In the genomic region with DNA sequence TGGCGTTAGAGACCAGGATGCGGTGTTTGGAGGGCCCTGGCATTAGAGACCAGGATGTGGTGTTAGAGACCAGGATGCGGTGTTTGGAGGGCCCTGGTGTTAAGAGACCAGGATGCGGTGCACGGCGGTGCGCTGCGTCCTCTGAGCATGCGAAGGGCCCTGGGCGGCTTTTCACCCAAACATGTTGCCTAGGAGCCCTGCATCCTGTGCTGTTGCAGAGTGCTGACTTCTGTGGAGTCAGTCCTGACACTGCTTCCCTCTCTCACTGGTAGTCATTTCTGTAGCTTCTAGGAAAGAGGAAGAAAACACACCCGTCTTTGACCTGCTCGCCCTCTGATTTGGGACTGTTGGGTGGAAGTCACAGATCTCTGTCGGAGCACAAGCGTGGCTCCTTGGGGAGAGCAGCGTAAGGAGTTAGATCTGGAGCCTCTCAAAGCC, we compare ENCODE assay signal across 12 cellular contexts.
DNase-seq lines count a peak whose midpoint lies in the region; ATAC-seq and TF ChIP-seq lines count a peak whose summit lies in the region.
"Had no signal": no experiment of that assay in that cellular context is flagged by ENCODE, and none has a peak within 500 bp of the region (broad histone marks: within the 10 kb centered on the region; RNA-seq: fewer than 3 reads in every experiment).

No MANE protein-coding gene starts in this region.

- H3K36me3 ChIP-seq in colonic mucosa (no peaks in the 10 kb centered on the region), thyroid gland (no peaks in the 10 kb centered on the region)
- H3K36me3 ChIP-seq: uterus had no signal

- no peaks in the 10 kb centered on the region for H3K9me3 Mint-ChIP-seq in activated CD4-positive, alpha-beta T cell treated with anti-CD3 and anti-CD28 coated beads, Interleukin-2, amount 10 ng/mL, durations not matched to agents 7 days and 5 days
- no peaks in the 10 kb centered on the region for H3K9me3 Mint-ChIP-seq in dendritic cell treated with granulocyte-macrophage colony-stimulating factor and Interleukin-4, amounts not matched to agents 40 ng/mL and 50 ng/mL, for 4 days
- no peaks in the 10 kb centered on the region for H3K9me3 Mint-ChIP-seq in natural killer cell

- TF ChIP-seq POLR2A in NB4 (IDR thresholded peaks at IDR 0.05; ENCODE audit: extremely low read depth, insufficient read length), result no peak
- TF ChIP-seq POLR2A in thyroid gland (IDR thresholded peaks at IDR 0.05), result no peak

- CTCF ChIA-PET in activated CD4-positive, alpha-beta T cell treated with anti-CD3 and anti-CD28 coated beads, Interleukin-2, amount 10 ng/mL, durations not matched to agents 7 days and 5 days (lab: Charles Lee), result no interaction called here

- ATAC-seq in natural killer cell (peak; percentile 87 to 90 (median 88)), foreskin keratinocyte (no peak)
- ATAC-seq: esophagus mucosa had no signal

- H3K4me1 ChIP-seq in foreskin keratinocyte, result no peaks in the 10 kb centered on the region
- no peaks in the 10 kb centered on the region for H3K4me1 ChIP-seq in colonic mucosa
- no peaks in the 10 kb centered on the region for H3K4me1 ChIP-seq in thyroid gland

- H3K27me3 ChIP-seq in foreskin keratinocyte (peaks cover 23% of the 10 kb centered on the region), colonic mucosa (no peaks in the 10 kb centered on the region), thyroid gland (no peaks in the 10 kb centered on the region)
- H3K27me3 ChIP-seq: uterus had no signal

- H3K9ac ChIP-seq in colonic mucosa (ENCODE audit: low read depth in 2 of 2, low read length in 2 of 2), result no peak overlapping the region

- H3K4me3 Mint-ChIP-seq in activated CD4-positive, alpha-beta T cell treated with anti-CD3 and anti-CD28 coated beads, Interleukin-2, amount 10 ng/mL, durations not matched to agents 7 days and 5 days, result no peak overlapping the region
- peak overlapping the region; percentile 66 for H3K4me3 Mint-ChIP-seq in dendritic cell treated with granulocyte-macrophage colony-stimulating factor and Interleukin-4, amounts not matched to agents 40 ng/mL and 50 ng/mL, for 4 days
- H3K4me3 Mint-ChIP-seq in natural killer cell, result peak overlapping the region; percentile 87

- no peaks in the 10 kb centered on the region for H3K27me3 Mint-ChIP-seq in activated CD4-positive, alpha-beta T cell treated with anti-CD3 and anti-CD28 coated beads, Interleukin-2, amount 10 ng/mL, durations not matched to agents 7 days and 5 days
- peaks cover 32% of the 10 kb centered on the region for H3K27me3 Mint-ChIP-seq in dendritic cell treated with granulocyte-macrophage colony-stimulating factor and Interleukin-4, amounts not matched to agents 40 ng/mL and 50 ng/mL, for 4 days
- H3K27me3 Mint-ChIP-seq in natural killer cell (ENCODE audit: low read depth in 2 of 2), result no peaks in the 10 kb centered on the region

- WGBS in thyroid gland, 2 donors, result 85 to 90% methylated on average over 14 to 15 of the region's 15 CpGs

- peaks cover 3% of the 10 kb centered on the region for H3K36me3 Mint-ChIP-seq in activated CD4-positive, alpha-beta T cell treated with anti-CD3 and anti-CD28 coated beads, Interleukin-2, amount 10 ng/mL, durations not matched to agents 7 days and 5 days (ENCODE audit: low read depth)
- peaks cover 19% of the 10 kb centered on the region for H3K36me3 Mint-ChIP-seq in dendritic cell treated with granulocyte-macrophage colony-stimulating factor and Interleukin-4, amounts not matched to agents 40 ng/mL and 50 ng/mL, for 4 days (ENCODE audit: low read depth)
- no peaks in the 10 kb centered on the region for H3K36me3 Mint-ChIP-seq in natural killer cell

- H3K27ac Mint-ChIP-seq in activated CD4-positive, alpha-beta T cell treated with anti-CD3 and anti-CD28 coated beads, Interleukin-2, amount 10 ng/mL, durations not matched to agents 7 days and 5 days, result peak overlapping the region; percentile 81
- peak overlapping the region; percentile 89 for H3K27ac Mint-ChIP-seq in dendritic cell treated with granulocyte-macrophage colony-stimulating factor and Interleukin-4, amounts not matched to agents 40 ng/mL and 50 ng/mL, for 4 days
- H3K27ac Mint-ChIP-seq in natural killer cell, result peak overlapping the region; percentile 93 to 94

- H3K27ac ChIP-seq in foreskin keratinocyte (no peak overlapping the region), colonic mucosa (no peak overlapping the region), thyroid gland (no peak overlapping the region)
- H3K27ac ChIP-seq: uterus had no signal

- POLR2A ChIA-PET in activated CD4-positive, alpha-beta T cell treated with anti-CD3 and anti-CD28 coated beads, Interleukin-2, amount 10 ng/mL, durations not matched to agents 7 days and 5 days (lab: Charles Lee), result no interaction called here

- H3K4me1 Mint-ChIP-seq in activated CD4-positive, alpha-beta T cell treated with anti-CD3 and anti-CD28 coated beads, Interleukin-2, amount 10 ng/mL, durations not matched to agents 7 days and 5 days, result peaks cover 14% of the 10 kb centered on the region
- H3K4me1 Mint-ChIP-seq in dendritic cell treated with granulocyte-macrophage colony-stimulating factor and Interleukin-4, amounts not matched to agents 40 ng/mL and 50 ng/mL, for 4 days (ENCODE audit: low read depth), result peaks cover 57% of the 10 kb centered on the region
- H3K4me1 Mint-ChIP-seq in natural killer cell, result peaks cover 33 to 41% of the 10 kb centered on the region in 2 donors

- TF ChIP-seq CTCF in NB4 (IDR thresholded peaks at IDR 0.05; ENCODE audit: low read depth, low read length) (no peak), natural killer cell (IDR thresholded peaks at IDR 0.05) (no peak), foreskin keratinocyte (conservative IDR thresholded peaks at IDR 0.05) (no peak), colonic mucosa (IDR thresholded peaks at IDR 0.05) (no peak), thyroid gland (IDR thresholded peaks at IDR 0.05) (no peak)

- H3K9me3 ChIP-seq in colonic mucosa (no peaks in the 10 kb centered on the region), thyroid gland (no peaks in the 10 kb centered on the region)
- H3K9me3 ChIP-seq: uterus had no signal

- DNase-seq in activated CD4-positive, alpha-beta T cell treated with anti-CD3 and anti-CD28 coated beads, Interleukin-2, amount 10 ng/mL, durations not matched to agents 7 days and 5 days, result peak; percentile 39
- DNase-seq in activated CD4-positive, alpha-beta T cell treated with anti-CD3 and anti-CD28 coated beads, Interleukin-2, amount 50 U/mL, for 4 hours, result no peak
- DNase-seq in NB4 (ENCODE audit: low read depth) (peak; percentile 9), natural killer cell (peak; percentile 60), foreskin keratinocyte (no peak), colonic mucosa (no peak), thyroid gland (no peak)
- DNase-seq: KG1, NCI-H2029 treated with DMSO at 0.1 percent for 48 hours, uterus had no signal

- no peak overlapping the region for H3K4me3 ChIP-seq in NB4 (ENCODE audit: low read depth, low read length)
- no peak overlapping the region for H3K4me3 ChIP-seq in colonic mucosa
- no peak overlapping the region for H3K4me3 ChIP-seq in thyroid gland (replicated peaks in 1 of 3)
- H3K4me3 ChIP-seq: uterus had no signal

- intact Hi-C loops in dendritic cell treated with granulocyte-macrophage colony-stimulating factor and Interleukin-4, amounts not matched to agents 40 ng/mL and 50 ng/mL, for 4 days (cut with micrococcal nuclease), result loop anchor here (1.0 to 5.0 kb wide), 2 partner anchors 11 to 61 kb away; no protein-coding TSS in a partner anchor
- intact Hi-C loops in natural killer cell (cut with micrococcal nuclease), result no loop called here
- intact Hi-C loops in colonic mucosa (cut with DNase I), result no loop called here
- intact Hi-C loops in thyroid gland (cut with DNase I), result no loop called here

Comparison
In these comparisons a context has a peak if more than half of its experiments do, and no peak if none do; other contexts are left out.
1. DNase-seq: peak in activated CD4-positive, alpha-beta T cell treated with anti-CD3 and anti-CD28 coated beads, Interleukin-2, amount 10 ng/mL, durations not matched to agents 7 days and 5 days (single experiment), NB4 (single experiment) and natural killer cell (single experiment); none in activated CD4-positive, alpha-beta T cell treated with anti-CD3 and anti-CD28 coated beads, Interleukin-2, amount 50 U/mL, for 4 hours (0 of 2), foreskin keratinocyte (0 of 2), colonic mucosa (single experiment) and thyroid gland (0 of 2).
2. Peak in every context shown above with its lines, with median percentiles within 50 percentile points of each other: H3K27ac Mint-ChIP-seq.